ENCODE assay signal across 8 cellular contexts in the genomic region with DNA sequence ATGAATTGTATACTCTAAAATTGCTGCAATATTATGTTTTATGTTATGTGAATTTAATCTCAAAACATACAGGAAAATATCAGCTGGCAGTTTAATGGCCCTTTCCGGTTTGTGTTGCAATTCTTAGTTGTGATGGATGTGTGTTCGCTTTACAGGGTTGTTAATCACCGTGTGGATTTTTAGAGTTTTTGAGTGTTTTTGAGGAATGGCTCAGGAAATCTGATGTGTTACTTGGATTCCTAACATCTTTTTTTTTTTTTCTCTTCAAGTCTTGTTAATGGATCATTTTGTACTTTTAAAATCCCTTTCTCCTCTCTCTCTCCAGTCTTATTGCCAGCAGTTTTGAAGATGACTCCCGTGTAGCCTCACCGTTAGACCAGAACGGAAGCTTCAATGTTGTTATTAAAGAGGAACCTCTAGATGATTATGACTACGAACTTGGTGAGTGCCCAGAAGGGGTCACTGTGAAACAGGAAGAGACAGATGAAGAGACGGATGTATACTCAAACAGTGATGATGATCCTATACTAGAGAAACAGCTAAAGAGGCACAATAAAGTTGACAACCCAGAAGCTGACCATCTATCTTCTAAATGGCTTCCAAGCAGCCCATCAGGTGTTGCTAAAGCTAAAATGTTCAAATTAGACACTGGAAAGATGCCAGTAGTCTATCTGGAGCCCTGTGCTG. TPM values are rescaled to one million over a fixed set of nuclear protein-coding genes. Genes with fewer than 3 reads are reported as not detected.
DNase-seq lines count a peak whose midpoint lies in the region.

No MANE protein-coding gene starts in this region.

- peak; percentile 12 for DNase-seq in NK-92 treated with Interleukin-12 subunit alpha and Interleukin-12 subunit beta, amount 100 ng/mL, for 24 hours (lab: John Stamatoyannopoulos, UW)
- DNase-seq in NK-92 (lab: John Stamatoyannopoulos, UW; ENCODE audit: unreplicated experiment) (no peak), HCEC 1CT (peak; percentile 68), MV-4-11 (lab: John Stamatoyannopoulos, UW) (peak; percentile 88), glomerular visceral epithelial cell (ENCODE audit: extremely low spot score) (peak; percentile 19), occipital lobe (lab: John Stamatoyannopoulos, UW) (no peak)
- DNase-seq in activated CD8-positive, alpha-beta memory T cell treated with anti-CD3 and anti-CD28 coated beads, Interleukin-2, amount 50 U/mL, for 1 hour (ENCODE audit: extremely low read depth) = peak; percentile 8
- peak; percentile 9 for DNase-seq in stimulated activated CD4-positive, alpha-beta T cell treated with anti-CD3 and anti-CD28 coated beads, Interleukin-4, amount 100 ng/mL, for 1 hour

RNA-seq across cellular contexts. Expression of a gene that starts 35.7 kb away (rescaled TPM):
- total RNA-seq in occipital lobe = 112 TPM

Comparison
In these comparisons a context has a peak if more than half of its experiments do, and no peak if none do; other contexts are left out.
1. DNase-seq: peak in NK-92 treated with Interleukin-12 subunit alpha and Interleukin-12 subunit beta, amount 100 ng/mL, for 24 hours (single experiment), HCEC 1CT (single experiment), MV-4-11 (single experiment), activated CD8-positive, alpha-beta memory T cell treated with anti-CD3 and anti-CD28 coated beads, Interleukin-2, amount 50 U/mL, for 1 hour (single experiment), glomerular visceral epithelial cell (single experiment) and stimulated activated CD4-positive, alpha-beta T cell treated with anti-CD3 and anti-CD28 coated beads, Interleukin-4, amount 100 ng/mL, for 1 hour (single experiment); none in NK-92 (single experiment) and occipital lobe (single experiment).